Comparison of ENCODE assay signal across 1 cellular context in the genomic region with DNA sequence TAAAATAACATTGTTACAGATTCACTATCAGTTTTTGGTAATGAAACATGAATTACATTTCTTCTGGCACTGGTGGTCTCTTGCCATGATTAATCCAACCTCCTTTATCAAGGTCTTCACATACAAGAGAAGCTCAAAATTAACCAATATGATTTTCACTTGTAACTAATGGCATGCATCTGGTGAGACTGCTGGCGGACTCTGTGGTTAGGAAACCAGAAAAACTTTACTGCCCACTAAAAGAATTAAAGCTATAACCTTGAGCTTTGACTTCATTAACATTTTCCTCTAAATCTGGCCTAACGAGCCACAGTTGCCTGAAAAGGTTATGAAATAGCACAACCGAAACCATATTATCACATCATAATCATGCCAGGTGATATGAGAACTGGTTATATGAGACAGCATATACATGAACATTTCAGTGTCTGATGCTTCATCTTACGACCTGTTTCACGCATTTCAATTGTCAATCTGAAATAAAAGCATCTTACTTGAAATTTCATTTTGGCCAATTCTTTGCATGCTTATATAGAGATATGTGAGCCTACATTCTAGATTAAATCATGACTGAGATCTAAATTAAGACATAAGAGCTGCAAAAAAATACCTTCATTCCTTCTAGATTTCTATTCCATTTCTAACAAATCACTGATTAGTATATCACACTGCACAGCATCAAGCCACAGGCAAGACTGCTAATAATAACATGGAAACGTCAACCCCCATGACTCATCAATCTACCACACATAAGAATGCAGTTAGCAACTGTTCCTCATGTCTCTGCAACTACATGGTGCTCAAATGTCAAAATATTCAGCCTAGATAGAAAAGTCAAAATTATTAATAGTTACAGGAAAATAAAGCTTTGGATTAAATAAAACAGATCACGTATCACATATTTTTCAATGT.
TF ChIP-seq lines count a peak whose summit lies in the region.

No MANE protein-coding gene starts in this region.

TF ChIP-seq in SK-N-SH, 30 proteins besides CTCF, POLR2A, EP300 and RAD21 (continued from another document):
- TF ChIP-seq, protein P1, sequence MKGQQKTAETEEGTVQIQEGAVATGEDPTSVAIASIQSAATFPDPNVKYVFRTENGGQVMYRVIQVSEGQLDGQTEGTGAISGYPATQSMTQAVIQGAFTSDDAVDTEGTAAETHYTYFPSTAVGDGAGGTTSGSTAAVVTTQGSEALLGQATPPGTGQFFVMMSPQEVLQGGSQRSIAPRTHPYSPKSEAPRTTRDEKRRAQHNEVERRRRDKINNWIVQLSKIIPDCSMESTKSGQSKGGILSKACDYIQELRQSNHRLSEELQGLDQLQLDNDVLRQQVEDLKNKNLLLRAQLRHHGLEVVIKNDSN (IDR thresholded peaks at IDR 0.05; ENCODE audit: borderline replicate concordance, low read depth): no peak
- no peak for TF ChIP-seq RCOR1 (IDR thresholded peaks at IDR 0.05; ENCODE audit: low read length)
- no peak for TF ChIP-seq RXRA (IDR thresholded peaks at IDR 0.05; ENCODE audit: borderline replicate concordance, low read depth)
- TF ChIP-seq, protein P2, sequence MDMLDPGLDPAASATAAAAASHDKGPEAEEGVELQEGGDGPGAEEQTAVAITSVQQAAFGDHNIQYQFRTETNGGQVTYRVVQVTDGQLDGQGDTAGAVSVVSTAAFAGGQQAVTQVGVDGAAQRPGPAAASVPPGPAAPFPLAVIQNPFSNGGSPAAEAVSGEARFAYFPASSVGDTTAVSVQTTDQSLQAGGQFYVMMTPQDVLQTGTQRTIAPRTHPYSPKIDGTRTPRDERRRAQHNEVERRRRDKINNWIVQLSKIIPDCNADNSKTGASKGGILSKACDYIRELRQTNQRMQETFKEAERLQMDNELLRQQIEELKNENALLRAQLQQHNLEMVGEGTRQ (IDR thresholded peaks at IDR 0.05; ENCODE audit: borderline replicate concordance, low read depth, low read length): no peak
- TF ChIP-seq, protein P3, sequence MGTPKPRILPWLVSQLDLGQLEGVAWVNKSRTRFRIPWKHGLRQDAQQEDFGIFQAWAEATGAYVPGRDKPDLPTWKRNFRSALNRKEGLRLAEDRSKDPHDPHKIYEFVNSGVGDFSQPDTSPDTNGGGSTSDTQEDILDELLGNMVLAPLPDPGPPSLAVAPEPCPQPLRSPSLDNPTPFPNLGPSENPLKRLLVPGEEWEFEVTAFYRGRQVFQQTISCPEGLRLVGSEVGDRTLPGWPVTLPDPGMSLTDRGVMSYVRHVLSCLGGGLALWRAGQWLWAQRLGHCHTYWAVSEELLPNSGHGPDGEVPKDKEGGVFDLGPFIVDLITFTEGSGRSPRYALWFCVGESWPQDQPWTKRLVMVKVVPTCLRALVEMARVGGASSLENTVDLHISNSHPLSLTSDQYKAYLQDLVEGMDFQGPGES (IDR thresholded peaks at IDR 0.05; ENCODE audit: low read depth, low read length): no peak
- TF ChIP-seq EZH2phosphoT487 (IDR thresholded peaks at IDR 0.05; ENCODE audit: borderline replicate concordance, low read depth): no peak
- TF ChIP-seq CHD2 (IDR thresholded peaks at IDR 0.05; ENCODE audit: low read length, partially characterized antibody): no peak
- no peak for TF ChIP-seq NFIC (IDR thresholded peaks at IDR 0.05; ENCODE audit: borderline replicate concordance)
- TF ChIP-seq YY1 (IDR thresholded peaks at IDR 0.05; ENCODE audit: low read depth): no peak
- TF ChIP-seq GATA2 (CRISPR knock-in tag; IDR thresholded peaks at IDR 0.05): no peak
